Comparison of ENCODE assay signal across 8 cellular contexts in genomic region chr12:42325776-42326465, GRCh38. TPM values are rescaled to one million over a fixed set of nuclear protein-coding genes. Genes with fewer than 3 reads are reported as not detected.
A peak's percentile ranks its signal among the peaks of the same experiment; 100 is the strongest.
DNase-seq lines count a peak whose midpoint lies in the region; ATAC-seq and TF ChIP-seq lines count a peak whose summit lies in the region.

Gene PPHLN1 (plus strand): TSS chr12:42326167. CDS start chr12:42335903, 9,736 bp downstream.
Gene ZCRB1 (minus strand): TSS chr12:42326094. CDS start chr12:42324102, 1,992 bp downstream.

- H3K36me3 Mint-ChIP-seq in activated naive CD8-positive, alpha-beta T cell treated with anti-CD3 and anti-CD28 coated beads, Interleukin-2, amount 10 ng/mL, durations not matched to agents 7 days and 5 days, result peaks cover 6% of the 10 kb centered on the region

- no peaks in the 10 kb centered on the region for H3K9me3 Mint-ChIP-seq in activated naive CD8-positive, alpha-beta T cell treated with anti-CD3 and anti-CD28 coated beads, Interleukin-2, amount 10 ng/mL, durations not matched to agents 7 days and 5 days

- WGBS in tibial nerve, 2 donors, result 0% methylated on average over 42 to 50 of the region's 50 CpGs

- H3K9me3 ChIP-seq in SU-DHL-6 (ENCODE audit: insufficient read depth, low read length), result no peaks in the 10 kb centered on the region
- no peaks in the 10 kb centered on the region for H3K9me3 ChIP-seq in cardiac muscle cell (ENCODE audit: low read depth)
- no peaks in the 10 kb centered on the region for H3K9me3 ChIP-seq in parathyroid adenoma (ENCODE audit: control insufficient read depth, low read length)
- no peaks in the 10 kb centered on the region for H3K9me3 ChIP-seq in tibial nerve

- H3K4me1 ChIP-seq in cardiac muscle cell (ENCODE audit: low read depth) (peaks cover 13% of the 10 kb centered on the region), parathyroid adenoma (peaks cover 13% of the 10 kb centered on the region), tibial nerve (peaks cover 3 to 44% (median 11%) of the 10 kb centered on the region in 4 donors)

- peaks cover 61% of the 10 kb centered on the region for H3K79me2 ChIP-seq in SU-DHL-6 (ENCODE audit: insufficient read depth, low read length)
- H3K79me2 ChIP-seq in parathyroid adenoma, result peaks cover 25% of the 10 kb centered on the region

- peak within 1 kb of the TSS; percentile 91 for H2AFZ ChIP-seq in SU-DHL-6 (ENCODE audit: low read depth, low read length, severe bottlenecking)
- H2AFZ ChIP-seq in parathyroid adenoma, result peak within 1 kb of the TSS; percentile 91

- H4K20me1 ChIP-seq in SU-DHL-6 (ENCODE audit: low read depth, low read length), result peaks cover 6% of the 10 kb centered on the region; the same call in 1 of the 2 replicates

- no peaks in the 10 kb centered on the region for H3K9me2 ChIP-seq in SU-DHL-6 (replicated peaks; ENCODE audit: insufficient read depth, low read length)

- H3K27me3 ChIP-seq in SU-DHL-6 (ENCODE audit: low read length) (no peaks in the 10 kb centered on the region), cardiac muscle cell (no peaks in the 10 kb centered on the region), parathyroid adenoma (ENCODE audit: control insufficient read depth, insufficient read depth, low read length) (no peaks in the 10 kb centered on the region), tibial nerve (no peaks in the 10 kb centered on the region)

- H3K4me3 ChIP-seq in NB4 (ENCODE audit: low read depth, low read length) (peak within 1 kb of the TSS; percentile 99), SU-DHL-6 (ENCODE audit: insufficient read depth, low read length, poor library complexity, severe bottlenecking) (peak within 1 kb of the TSS; percentile 85), cardiac muscle cell (peak within 1 kb of the TSS; percentile 62), parathyroid adenoma (ENCODE audit: low read depth, low read length) (peak within 1 kb of the TSS; percentile 91), tibial nerve (peak within 1 kb of the TSS; percentile 59 to 76 (median 70))

- H3K36me3 ChIP-seq in SU-DHL-6 (ENCODE audit: low read length) (peaks cover 7% of the 10 kb centered on the region; the same call in 1 of the 2 replicates), cardiac muscle cell (no peaks in the 10 kb centered on the region), parathyroid adenoma (ENCODE audit: control insufficient read depth, insufficient read depth, low read length) (no peaks in the 10 kb centered on the region), tibial nerve (peaks cover 0 to 19% (median 0%) of the 10 kb centered on the region in 3 donors)

- H3K27me3 Mint-ChIP-seq in activated naive CD8-positive, alpha-beta T cell treated with anti-CD3 and anti-CD28 coated beads, Interleukin-2, amount 10 ng/mL, durations not matched to agents 7 days and 5 days, result no peaks in the 10 kb centered on the region

- TF ChIP-seq POLR2A in NB4 (IDR thresholded peaks at IDR 0.05; ENCODE audit: extremely low read depth, insufficient read length) (peak; percentile 95), tibial nerve (IDR thresholded peaks at IDR 0.05) (peak in 1 of 2 donors; percentile 63)

- peak within 1 kb of the TSS; percentile 96 for H3K4me3 Mint-ChIP-seq in activated naive CD8-positive, alpha-beta T cell treated with anti-CD3 and anti-CD28 coated beads, Interleukin-2, amount 10 ng/mL, durations not matched to agents 7 days and 5 days

- TF ChIP-seq EP300 in tibial nerve (IDR thresholded peaks at IDR 0.05), result peak in 1 of 2 donors; percentile 84

- peaks cover 29% of the 10 kb centered on the region for H3K4me1 Mint-ChIP-seq in activated naive CD8-positive, alpha-beta T cell treated with anti-CD3 and anti-CD28 coated beads, Interleukin-2, amount 10 ng/mL, durations not matched to agents 7 days and 5 days

- POLR2A ChIA-PET in activated naive CD8-positive, alpha-beta T cell treated with anti-CD3 and anti-CD28 coated beads, Interleukin-2, amount 10 ng/mL, durations not matched to agents 7 days and 5 days (lab: Charles Lee), result interaction anchor here (0.8 to 2.6 kb wide), 2 partner anchors 88 to 231 kb away, joined by 5 to 17 read pairs; partner anchors contain the start of gene YAF2

- peak within 1 kb of the TSS; percentile 96 for H3K27ac Mint-ChIP-seq in activated naive CD8-positive, alpha-beta T cell treated with anti-CD3 and anti-CD28 coated beads, Interleukin-2, amount 10 ng/mL, durations not matched to agents 7 days and 5 days

- TF ChIP-seq CTCF in GM10266 (IDR thresholded peaks at IDR 0.05; ENCODE audit: control insufficient read depth, insufficient read depth, low read depth, missing control alignments) (no peak), NB4 (IDR thresholded peaks at IDR 0.05; ENCODE audit: low read depth, low read length) (no peak), SU-DHL-6 (IDR thresholded peaks at IDR 0.05; ENCODE audit: insufficient read depth, low read length, poor library complexity, severe bottlenecking) (no peak), cardiac muscle cell (IDR thresholded peaks at IDR 0.05; ENCODE audit: low read depth, low read length) (no peak), parathyroid adenoma (IDR thresholded peaks at IDR 0.05) (no peak), tibial nerve (IDR thresholded peaks at IDR 0.05) (peak in 1 of 5 experiments; percentile 18)

- H3K27ac ChIP-seq in SU-DHL-6 (ENCODE audit: low read depth, low read length) (peak within 1 kb of the TSS; percentile 57), cardiac muscle cell (peak within 1 kb of the TSS; percentile 91), parathyroid adenoma (peak within 1 kb of the TSS; percentile 77), tibial nerve (peak within 1 kb of the TSS; percentile 72 to 92 (median 90))

- peak; percentile 92 for ATAC-seq in HG02571 (IDR thresholded peaks at IDR 0.05; ENCODE audit: unreplicated experiment)
- peak; percentile 95 for ATAC-seq in activated naive CD8-positive, alpha-beta T cell treated with anti-CD3 and anti-CD28 coated beads, Interleukin-2, amount 10 ng/mL, durations not matched to agents 7 days and 5 days (ENCODE audit: low read depth)

- H3K9ac ChIP-seq in SU-DHL-6 (ENCODE audit: low read length), result peak within 1 kb of the TSS; percentile 84
- peak within 1 kb of the TSS; percentile 57 for H3K9ac ChIP-seq in parathyroid adenoma

- H3F3A ChIP-seq in SU-DHL-6 (ENCODE audit: insufficient read depth), result no peaks in the 10 kb centered on the region

- H3K4me2 ChIP-seq in SU-DHL-6 (ENCODE audit: low read depth, low read length, poor library complexity, severe bottlenecking), result peak within 1 kb of the TSS; percentile 94
- peak within 1 kb of the TSS; percentile 92 for H3K4me2 ChIP-seq in parathyroid adenoma (ENCODE audit: low read length)

- DNase-seq in GM10266 (ENCODE audit: extremely low spot score) (peak; percentile 77), NB4 (ENCODE audit: low read depth) (peak; percentile 91), cardiac muscle cell (ENCODE audit: low read depth in 1 of 2, low spot score in 1 of 2) (peak; percentile 86 to 92), tibial nerve (ENCODE audit: low spot score in 2 of 2) (peak; percentile 72 to 74)
- DNase-seq in activated naive CD8-positive, alpha-beta T cell treated with anti-CD3 and anti-CD28 coated beads, Interleukin-2, amount 10 ng/mL, durations not matched to agents 7 days and 5 days, result peak; percentile 82

RNA-seq across cellular contexts. Expression of gene PPHLN1, which starts in this region (rescaled TPM):
- 10 to 100 TPM; 86.3 to 91.4 TPM for total RNA-seq in activated naive CD8-positive, alpha-beta T cell treated with anti-CD3 and anti-CD28 coated beads, Interleukin-2, amount 10 ng/mL, durations not matched to agents 7 days and 5 days
- 77.6 and 87.8 TPM in 2 replicates for total RNA-seq in cardiac muscle cell
- 70.6 and 93.0 TPM in 2 replicates for polyA plus RNA-seq in cardiac muscle cell
- total RNA-seq in tibial nerve, result 10 to 100 TPM; 38.6 to 64.5 (median 51.7) TPM

RNA-seq across cellular contexts. Expression of gene ZCRB1, which starts in this region (rescaled TPM):
- 10 to 100 TPM; 47.8 to 53.8 TPM for total RNA-seq in activated naive CD8-positive, alpha-beta T cell treated with anti-CD3 and anti-CD28 coated beads, Interleukin-2, amount 10 ng/mL, durations not matched to agents 7 days and 5 days
- total RNA-seq in cardiac muscle cell (30.2 and 30.4 TPM in 2 replicates), tibial nerve (10 to 100 TPM; 19.8 to 44.8 (median 32.3) TPM)
- 135 and 140 TPM in 2 replicates for polyA plus RNA-seq in cardiac muscle cell

Comparison
In these comparisons a context has a peak if more than half of its experiments do, and no peak if none do; other contexts are left out.
1. Peak in every context shown above with its lines: DNase-seq, ATAC-seq, H3K4me3 ChIP-seq and H3K27ac ChIP-seq.